In the genomic region with DNA sequence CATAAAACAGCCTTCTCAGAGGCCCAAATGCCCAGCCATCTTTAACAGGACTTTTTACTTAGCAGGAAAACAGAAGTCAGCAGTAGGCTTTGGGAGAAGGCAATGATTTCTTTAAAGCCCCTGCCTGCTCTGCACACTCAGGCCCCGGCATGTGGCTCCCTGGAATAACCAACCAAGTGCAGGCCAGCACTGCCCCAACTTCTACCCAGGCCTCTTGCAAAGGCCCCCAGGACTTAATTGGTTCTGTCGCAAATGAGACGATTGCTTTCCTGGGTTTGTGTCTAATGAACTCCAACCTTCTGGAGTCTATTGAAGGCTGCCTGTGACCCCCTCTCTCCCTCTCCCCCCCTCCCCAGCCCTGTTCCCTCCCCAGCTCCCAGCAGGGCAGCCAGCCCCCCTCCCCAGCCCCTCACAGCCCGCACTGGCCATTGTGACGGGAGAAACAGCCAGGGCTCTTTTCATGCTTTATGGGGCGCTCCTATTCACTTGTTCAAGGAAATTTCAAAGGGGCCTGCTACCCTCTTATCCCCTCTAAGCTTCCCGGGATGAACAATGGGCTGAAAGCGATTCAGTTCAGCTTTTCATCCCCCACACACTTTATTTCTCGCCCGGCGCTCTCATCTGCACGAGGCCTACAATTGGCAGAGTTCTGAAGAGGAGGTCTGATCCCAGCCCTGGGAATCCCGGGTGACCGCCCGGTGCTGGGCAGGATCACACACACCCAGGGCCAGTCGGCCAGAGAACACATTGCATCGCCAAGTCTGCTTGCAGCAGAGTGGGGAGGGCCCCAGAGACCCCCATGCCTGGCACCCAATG, we compare ENCODE assay signal across 1 cellular context.
TF ChIP-seq lines count a peak whose summit lies in the region.

No MANE protein-coding gene starts in this region.

TF ChIP-seq in HepG2, 621 proteins besides CTCF, POLR2A, EP300 and RAD21:
- TF ChIP-seq IRF2 (CRISPR knock-in tag; IDR thresholded peaks at IDR 0.05) (no peak), FIP1L1 (IDR thresholded peaks at IDR 0.05; ENCODE audit: borderline replicate concordance, insufficient read depth, low read depth, low read length) (no peak), MIER3 (CRISPR knock-in tag; IDR thresholded peaks at IDR 0.05; ENCODE audit: borderline replicate concordance) (no peak), RBM22 (optimal IDR thresholded peaks at IDR 0.05; ENCODE audit: low read length) (peak; percentile 0), NFKB2 (CRISPR knock-in tag; IDR thresholded peaks at IDR 0.05; ENCODE audit: borderline replicate concordance) (no peak), AGO2 (optimal IDR thresholded peaks at IDR 0.05; ENCODE audit: low read depth, low read length) (peak; percentile 94), ONECUT2 (CRISPR knock-in tag; IDR thresholded peaks at IDR 0.05) (no peak), ZNF24 (IDR thresholded peaks at IDR 0.05) (no peak), ZNF253 (CRISPR knock-in tag; IDR thresholded peaks at IDR 0.05; ENCODE audit: borderline replicate concordance) (no peak)
- TF ChIP-seq, protein P1, sequence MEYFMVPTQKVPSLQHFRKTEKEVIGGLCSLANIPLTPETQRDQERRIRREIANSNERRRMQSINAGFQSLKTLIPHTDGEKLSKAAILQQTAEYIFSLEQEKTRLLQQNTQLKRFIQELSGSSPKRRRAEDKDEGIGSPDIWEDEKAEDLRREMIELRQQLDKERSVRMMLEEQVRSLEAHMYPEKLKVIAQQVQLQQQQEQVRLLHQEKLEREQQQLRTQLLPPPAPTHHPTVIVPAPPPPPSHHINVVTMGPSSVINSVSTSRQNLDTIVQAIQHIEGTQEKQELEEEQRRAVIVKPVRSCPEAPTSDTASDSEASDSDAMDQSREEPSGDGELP (IDR thresholded peaks at IDR 0.05; ENCODE audit: borderline replicate concordance, low read depth), result no peak
- TF ChIP-seq, protein P2, sequence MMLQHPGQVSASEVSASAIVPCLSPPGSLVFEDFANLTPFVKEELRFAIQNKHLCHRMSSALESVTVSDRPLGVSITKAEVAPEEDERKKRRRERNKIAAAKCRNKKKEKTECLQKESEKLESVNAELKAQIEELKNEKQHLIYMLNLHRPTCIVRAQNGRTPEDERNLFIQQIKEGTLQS (CRISPR knock-in tag; IDR thresholded peaks at IDR 0.05), result no peak
- TF ChIP-seq, protein P3, sequence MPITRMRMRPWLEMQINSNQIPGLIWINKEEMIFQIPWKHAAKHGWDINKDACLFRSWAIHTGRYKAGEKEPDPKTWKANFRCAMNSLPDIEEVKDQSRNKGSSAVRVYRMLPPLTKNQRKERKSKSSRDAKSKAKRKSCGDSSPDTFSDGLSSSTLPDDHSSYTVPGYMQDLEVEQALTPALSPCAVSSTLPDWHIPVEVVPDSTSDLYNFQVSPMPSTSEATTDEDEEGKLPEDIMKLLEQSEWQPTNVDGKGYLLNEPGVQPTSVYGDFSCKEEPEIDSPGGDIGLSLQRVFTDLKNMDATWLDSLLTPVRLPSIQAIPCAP (CRISPR knock-in tag; IDR thresholded peaks at IDR 0.05; ENCODE audit: low read depth), result no peak
- TF ChIP-seq, protein P4, sequence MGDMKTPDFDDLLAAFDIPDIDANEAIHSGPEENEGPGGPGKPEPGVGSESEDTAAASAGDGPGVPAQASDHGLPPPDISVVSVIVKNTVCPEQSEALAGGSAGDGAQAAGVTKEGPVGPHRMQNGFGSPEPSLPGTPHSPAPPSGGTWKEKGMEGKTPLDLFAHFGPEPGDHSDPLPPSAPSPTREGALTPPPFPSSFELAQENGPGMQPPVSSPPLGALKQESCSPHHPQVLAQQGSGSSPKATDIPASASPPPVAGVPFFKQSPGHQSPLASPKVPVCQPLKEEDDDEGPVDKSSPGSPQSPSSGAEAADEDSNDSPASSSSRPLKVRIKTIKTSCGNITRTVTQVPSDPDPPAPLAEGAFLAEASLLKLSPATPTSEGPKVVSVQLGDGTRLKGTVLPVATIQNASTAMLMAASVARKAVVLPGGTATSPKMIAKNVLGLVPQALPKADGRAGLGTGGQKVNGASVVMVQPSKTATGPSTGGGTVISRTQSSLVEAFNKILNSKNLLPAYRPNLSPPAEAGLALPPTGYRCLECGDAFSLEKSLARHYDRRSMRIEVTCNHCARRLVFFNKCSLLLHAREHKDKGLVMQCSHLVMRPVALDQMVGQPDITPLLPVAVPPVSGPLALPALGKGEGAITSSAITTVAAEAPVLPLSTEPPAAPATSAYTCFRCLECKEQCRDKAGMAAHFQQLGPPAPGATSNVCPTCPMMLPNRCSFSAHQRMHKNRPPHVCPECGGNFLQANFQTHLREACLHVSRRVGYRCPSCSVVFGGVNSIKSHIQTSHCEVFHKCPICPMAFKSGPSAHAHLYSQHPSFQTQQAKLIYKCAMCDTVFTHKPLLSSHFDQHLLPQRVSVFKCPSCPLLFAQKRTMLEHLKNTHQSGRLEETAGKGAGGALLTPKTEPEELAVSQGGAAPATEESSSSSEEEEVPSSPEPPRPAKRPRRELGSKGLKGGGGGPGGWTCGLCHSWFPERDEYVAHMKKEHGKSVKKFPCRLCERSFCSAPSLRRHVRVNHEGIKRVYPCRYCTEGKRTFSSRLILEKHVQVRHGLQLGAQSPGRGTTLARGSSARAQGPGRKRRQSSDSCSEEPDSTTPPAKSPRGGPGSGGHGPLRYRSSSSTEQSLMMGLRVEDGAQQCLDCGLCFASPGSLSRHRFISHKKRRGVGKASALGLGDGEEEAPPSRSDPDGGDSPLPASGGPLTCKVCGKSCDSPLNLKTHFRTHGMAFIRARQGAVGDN (CRISPR knock-in tag; IDR thresholded peaks at IDR 0.05), result peak; percentile 10; the same call in 1 of the 2 replicates
- TF ChIP-seq, protein P5, sequence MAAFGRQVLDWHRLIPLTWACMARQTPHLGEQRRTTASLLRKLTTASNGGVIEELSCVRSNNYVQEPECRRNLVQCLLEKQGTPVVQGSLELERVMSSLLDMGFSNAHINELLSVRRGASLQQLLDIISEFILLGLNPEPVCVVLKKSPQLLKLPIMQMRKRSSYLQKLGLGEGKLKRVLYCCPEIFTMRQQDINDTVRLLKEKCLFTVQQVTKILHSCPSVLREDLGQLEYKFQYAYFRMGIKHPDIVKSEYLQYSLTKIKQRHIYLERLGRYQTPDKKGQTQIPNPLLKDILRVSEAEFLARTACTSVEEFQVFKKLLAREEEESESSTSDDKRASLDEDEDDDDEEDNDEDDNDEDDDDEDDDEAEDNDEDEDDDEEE (CRISPR knock-in tag; IDR thresholded peaks at IDR 0.05), result no peak
TF ChIP-seq in HepG2: peak in this region for 3.
